In the genomic region with DNA sequence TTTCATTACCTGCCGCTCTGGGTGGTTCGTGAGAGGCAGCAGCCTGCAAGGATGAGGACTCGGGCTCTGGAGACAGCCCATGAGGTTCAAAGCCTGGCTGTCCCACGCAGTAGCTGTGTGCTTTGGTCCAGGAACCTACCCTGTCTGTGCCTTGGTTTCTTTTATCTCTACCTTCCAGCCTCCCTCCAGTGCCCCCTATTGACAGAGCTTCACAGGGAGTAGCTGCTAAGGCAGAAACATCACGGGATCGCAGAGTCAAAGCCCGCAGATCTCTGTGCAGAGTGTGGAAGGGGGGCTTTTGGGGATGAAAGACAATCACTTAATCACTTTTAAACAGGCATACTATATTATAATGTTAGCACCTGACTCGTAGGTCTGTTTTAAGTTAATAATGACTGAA, we compare ENCODE assay signal across 2 cellular contexts.
TF ChIP-seq lines count a peak whose summit lies in the region.

No MANE protein-coding gene starts in this region.

TF ChIP-seq in HepG2, 621 proteins besides CTCF, POLR2A, EP300 and RAD21:
- no peak for TF ChIP-seq ZMYM3 (CRISPR knock-in tag; IDR thresholded peaks at IDR 0.05)
- TF ChIP-seq, protein P1, sequence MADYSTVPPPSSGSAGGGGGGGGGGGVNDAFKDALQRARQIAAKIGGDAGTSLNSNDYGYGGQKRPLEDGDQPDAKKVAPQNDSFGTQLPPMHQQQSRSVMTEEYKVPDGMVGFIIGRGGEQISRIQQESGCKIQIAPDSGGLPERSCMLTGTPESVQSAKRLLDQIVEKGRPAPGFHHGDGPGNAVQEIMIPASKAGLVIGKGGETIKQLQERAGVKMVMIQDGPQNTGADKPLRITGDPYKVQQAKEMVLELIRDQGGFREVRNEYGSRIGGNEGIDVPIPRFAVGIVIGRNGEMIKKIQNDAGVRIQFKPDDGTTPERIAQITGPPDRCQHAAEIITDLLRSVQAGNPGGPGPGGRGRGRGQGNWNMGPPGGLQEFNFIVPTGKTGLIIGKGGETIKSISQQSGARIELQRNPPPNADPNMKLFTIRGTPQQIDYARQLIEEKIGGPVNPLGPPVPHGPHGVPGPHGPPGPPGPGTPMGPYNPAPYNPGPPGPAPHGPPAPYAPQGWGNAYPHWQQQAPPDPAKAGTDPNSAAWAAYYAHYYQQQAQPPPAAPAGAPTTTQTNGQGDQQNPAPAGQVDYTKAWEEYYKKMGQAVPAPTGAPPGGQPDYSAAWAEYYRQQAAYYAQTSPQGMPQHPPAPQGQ (CRISPR knock-in tag; IDR thresholded peaks at IDR 0.05; ENCODE audit: borderline replicate concordance), result no peak
- no peak for TF ChIP-seq SOX5 (CRISPR knock-in tag; IDR thresholded peaks at IDR 0.05; ENCODE audit: borderline replicate concordance)
- TF ChIP-seq ZNF768 (CRISPR knock-in tag; IDR thresholded peaks at IDR 0.05), result peak; percentile 16; the same call in 1 of the 2 replicates

TF ChIP-seq in WTC11, 78 proteins besides CTCF, POLR2A, EP300 and RAD21:
- TF ChIP-seq, protein P2, sequence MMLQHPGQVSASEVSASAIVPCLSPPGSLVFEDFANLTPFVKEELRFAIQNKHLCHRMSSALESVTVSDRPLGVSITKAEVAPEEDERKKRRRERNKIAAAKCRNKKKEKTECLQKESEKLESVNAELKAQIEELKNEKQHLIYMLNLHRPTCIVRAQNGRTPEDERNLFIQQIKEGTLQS (CRISPR knock-in tag; conservative IDR thresholded peaks at IDR 0.05), result no peak
- no peak for TF ChIP-seq KAT7 (CRISPR knock-in tag; IDR thresholded peaks at IDR 0.05; ENCODE audit: borderline replicate concordance)
- TF ChIP-seq, protein P3, sequence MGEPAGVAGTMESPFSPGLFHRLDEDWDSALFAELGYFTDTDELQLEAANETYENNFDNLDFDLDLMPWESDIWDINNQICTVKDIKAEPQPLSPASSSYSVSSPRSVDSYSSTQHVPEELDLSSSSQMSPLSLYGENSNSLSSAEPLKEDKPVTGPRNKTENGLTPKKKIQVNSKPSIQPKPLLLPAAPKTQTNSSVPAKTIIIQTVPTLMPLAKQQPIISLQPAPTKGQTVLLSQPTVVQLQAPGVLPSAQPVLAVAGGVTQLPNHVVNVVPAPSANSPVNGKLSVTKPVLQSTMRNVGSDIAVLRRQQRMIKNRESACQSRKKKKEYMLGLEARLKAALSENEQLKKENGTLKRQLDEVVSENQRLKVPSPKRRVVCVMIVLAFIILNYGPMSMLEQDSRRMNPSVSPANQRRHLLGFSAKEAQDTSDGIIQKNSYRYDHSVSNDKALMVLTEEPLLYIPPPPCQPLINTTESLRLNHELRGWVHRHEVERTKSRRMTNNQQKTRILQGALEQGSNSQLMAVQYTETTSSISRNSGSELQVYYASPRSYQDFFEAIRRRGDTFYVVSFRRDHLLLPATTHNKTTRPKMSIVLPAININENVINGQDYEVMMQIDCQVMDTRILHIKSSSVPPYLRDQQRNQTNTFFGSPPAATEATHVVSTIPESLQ (CRISPR knock-in tag; IDR thresholded peaks at IDR 0.05), result no peak
- TF ChIP-seq, protein P4, sequence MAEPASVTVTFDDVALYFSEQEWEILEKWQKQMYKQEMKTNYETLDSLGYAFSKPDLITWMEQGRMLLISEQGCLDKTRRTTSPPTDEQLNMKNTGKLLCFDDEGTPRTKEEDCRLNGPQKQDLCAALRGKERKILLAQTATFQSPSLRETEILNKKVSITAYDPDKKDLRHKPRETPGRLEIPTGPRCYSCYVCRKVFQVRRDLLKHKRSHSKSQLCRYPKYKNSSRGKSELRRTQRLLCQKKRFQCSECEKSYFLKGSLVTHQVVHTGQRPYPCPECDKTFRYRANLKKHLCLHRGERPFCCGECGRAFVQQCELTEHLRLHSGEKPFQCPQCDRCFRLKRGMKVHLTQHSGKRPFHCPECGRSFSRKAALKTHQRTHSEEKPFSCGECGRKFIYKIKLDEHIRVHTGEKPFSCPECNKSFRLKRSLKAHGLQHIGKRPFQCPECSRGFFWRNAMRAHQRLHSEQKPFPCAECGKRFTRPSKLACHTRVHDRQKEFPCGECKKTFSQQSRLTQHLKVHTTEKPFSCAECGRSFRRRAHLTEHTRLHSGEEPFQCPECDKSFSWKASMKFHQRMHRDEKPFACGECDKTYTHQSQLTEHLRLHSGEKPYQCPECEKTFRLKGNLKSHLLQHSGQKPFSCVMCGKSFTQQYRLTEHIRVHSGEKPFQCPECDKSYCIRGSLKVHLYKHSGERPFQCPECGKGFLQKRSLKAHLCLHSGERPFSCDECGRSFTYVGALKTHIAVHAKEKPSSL (CRISPR knock-in tag; conservative IDR thresholded peaks at IDR 0.05), result no peak
- TF ChIP-seq, protein P5, sequence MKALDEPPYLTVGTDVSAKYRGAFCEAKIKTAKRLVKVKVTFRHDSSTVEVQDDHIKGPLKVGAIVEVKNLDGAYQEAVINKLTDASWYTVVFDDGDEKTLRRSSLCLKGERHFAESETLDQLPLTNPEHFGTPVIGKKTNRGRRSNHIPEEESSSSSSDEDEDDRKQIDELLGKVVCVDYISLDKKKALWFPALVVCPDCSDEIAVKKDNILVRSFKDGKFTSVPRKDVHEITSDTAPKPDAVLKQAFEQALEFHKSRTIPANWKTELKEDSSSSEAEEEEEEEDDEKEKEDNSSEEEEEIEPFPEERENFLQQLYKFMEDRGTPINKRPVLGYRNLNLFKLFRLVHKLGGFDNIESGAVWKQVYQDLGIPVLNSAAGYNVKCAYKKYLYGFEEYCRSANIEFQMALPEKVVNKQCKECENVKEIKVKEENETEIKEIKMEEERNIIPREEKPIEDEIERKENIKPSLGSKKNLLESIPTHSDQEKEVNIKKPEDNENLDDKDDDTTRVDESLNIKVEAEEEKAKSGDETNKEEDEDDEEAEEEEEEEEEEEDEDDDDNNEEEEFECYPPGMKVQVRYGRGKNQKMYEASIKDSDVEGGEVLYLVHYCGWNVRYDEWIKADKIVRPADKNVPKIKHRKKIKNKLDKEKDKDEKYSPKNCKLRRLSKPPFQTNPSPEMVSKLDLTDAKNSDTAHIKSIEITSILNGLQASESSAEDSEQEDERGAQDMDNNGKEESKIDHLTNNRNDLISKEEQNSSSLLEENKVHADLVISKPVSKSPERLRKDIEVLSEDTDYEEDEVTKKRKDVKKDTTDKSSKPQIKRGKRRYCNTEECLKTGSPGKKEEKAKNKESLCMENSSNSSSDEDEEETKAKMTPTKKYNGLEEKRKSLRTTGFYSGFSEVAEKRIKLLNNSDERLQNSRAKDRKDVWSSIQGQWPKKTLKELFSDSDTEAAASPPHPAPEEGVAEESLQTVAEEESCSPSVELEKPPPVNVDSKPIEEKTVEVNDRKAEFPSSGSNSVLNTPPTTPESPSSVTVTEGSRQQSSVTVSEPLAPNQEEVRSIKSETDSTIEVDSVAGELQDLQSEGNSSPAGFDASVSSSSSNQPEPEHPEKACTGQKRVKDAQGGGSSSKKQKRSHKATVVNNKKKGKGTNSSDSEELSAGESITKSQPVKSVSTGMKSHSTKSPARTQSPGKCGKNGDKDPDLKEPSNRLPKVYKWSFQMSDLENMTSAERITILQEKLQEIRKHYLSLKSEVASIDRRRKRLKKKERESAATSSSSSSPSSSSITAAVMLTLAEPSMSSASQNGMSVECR (CRISPR knock-in tag; IDR thresholded peaks at IDR 0.05; ENCODE audit: borderline replicate concordance), result no peak
- TF ChIP-seq, protein P6, sequence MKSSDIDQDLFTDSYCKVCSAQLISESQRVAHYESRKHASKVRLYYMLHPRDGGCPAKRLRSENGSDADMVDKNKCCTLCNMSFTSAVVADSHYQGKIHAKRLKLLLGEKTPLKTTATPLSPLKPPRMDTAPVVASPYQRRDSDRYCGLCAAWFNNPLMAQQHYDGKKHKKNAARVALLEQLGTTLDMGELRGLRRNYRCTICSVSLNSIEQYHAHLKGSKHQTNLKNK (CRISPR knock-in tag; IDR thresholded peaks at IDR 0.05), result no peak
- no peak for TF ChIP-seq ZNF138 (CRISPR knock-in tag; conservative IDR thresholded peaks at IDR 0.05)
- TF ChIP-seq OVOL2 (CRISPR knock-in tag; IDR thresholded peaks at IDR 0.05; ENCODE audit: borderline replicate concordance), result no peak
- no peak for TF ChIP-seq IRF2 (CRISPR knock-in tag; IDR thresholded peaks at IDR 0.05; ENCODE audit: borderline replicate concordance, low read depth)
- TF ChIP-seq CREM (CRISPR knock-in tag; IDR thresholded peaks at IDR 0.05), result no peak
- TF ChIP-seq, protein P7, sequence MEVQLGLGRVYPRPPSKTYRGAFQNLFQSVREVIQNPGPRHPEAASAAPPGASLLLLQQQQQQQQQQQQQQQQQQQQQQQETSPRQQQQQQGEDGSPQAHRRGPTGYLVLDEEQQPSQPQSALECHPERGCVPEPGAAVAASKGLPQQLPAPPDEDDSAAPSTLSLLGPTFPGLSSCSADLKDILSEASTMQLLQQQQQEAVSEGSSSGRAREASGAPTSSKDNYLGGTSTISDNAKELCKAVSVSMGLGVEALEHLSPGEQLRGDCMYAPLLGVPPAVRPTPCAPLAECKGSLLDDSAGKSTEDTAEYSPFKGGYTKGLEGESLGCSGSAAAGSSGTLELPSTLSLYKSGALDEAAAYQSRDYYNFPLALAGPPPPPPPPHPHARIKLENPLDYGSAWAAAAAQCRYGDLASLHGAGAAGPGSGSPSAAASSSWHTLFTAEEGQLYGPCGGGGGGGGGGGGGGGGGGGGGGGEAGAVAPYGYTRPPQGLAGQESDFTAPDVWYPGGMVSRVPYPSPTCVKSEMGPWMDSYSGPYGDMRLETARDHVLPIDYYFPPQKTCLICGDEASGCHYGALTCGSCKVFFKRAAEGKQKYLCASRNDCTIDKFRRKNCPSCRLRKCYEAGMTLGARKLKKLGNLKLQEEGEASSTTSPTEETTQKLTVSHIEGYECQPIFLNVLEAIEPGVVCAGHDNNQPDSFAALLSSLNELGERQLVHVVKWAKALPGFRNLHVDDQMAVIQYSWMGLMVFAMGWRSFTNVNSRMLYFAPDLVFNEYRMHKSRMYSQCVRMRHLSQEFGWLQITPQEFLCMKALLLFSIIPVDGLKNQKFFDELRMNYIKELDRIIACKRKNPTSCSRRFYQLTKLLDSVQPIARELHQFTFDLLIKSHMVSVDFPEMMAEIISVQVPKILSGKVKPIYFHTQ (CRISPR knock-in tag; IDR thresholded peaks at IDR 0.05), result no peak
TF ChIP-seq in WTC11: peak in this region for 0.
